ENCODE assay signal across 10 cellular contexts in the genomic region with DNA sequence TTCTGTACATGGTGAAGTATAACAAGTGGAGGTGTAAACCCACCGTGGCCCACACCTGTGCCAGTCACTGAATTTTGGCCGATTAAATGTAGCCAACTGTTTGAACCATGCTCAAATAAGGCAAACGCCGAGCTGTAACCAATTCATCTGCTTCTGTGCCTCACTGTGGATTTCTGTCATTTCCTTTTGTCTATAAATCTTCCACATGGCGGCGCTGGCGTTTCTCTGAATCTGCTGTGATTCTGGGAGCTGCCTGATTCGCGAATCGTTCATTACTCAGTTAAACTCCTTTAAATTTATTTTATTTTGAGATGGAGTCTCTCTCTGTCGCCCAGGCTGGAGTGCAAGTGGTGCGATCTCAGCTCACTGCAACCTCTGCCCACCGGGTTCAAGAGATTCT. TPM values are rescaled to one million over a fixed set of nuclear protein-coding genes. Genes with fewer than 3 reads are reported as not detected.
DNase-seq lines count a peak whose midpoint lies in the region; ATAC-seq, FAIRE-seq and TF ChIP-seq lines count a peak whose summit lies in the region.
"Had no signal": no experiment of that assay in that cellular context is flagged by ENCODE, and none has a peak within 500 bp of the region (broad histone marks: within the 10 kb centered on the region; RNA-seq: fewer than 3 reads in every experiment).

No MANE protein-coding gene starts in this region.

- H3K9ac ChIP-seq in MM.1S (ENCODE audit: low read length), result no peak overlapping the region
- H3K9ac ChIP-seq in adipocyte (ENCODE audit: low read length), result no peak overlapping the region

- intact Hi-C loops in lower lobe of right lung (cut with DNase I), result no loop called here

- no peaks in the 10 kb centered on the region for H3F3A ChIP-seq in MM.1S (ENCODE audit: insufficient read depth, low read length)

- H3K27ac ChIP-seq in MM.1S (ENCODE audit: low read length), result no peak overlapping the region
- no peak overlapping the region for H3K27ac ChIP-seq in osteoblast (ENCODE audit: low read depth, low read length)
- no peak overlapping the region for H3K27ac ChIP-seq in lower lobe of right lung
- H3K27ac ChIP-seq in upper lobe of left lung, result no peak overlapping the region

- no peak overlapping the region for H3K4me3 ChIP-seq in MM.1S (ENCODE audit: low read length)
- no peak overlapping the region for H3K4me3 ChIP-seq in adipocyte (ENCODE audit: low read length)
- H3K4me3 ChIP-seq in osteoblast (ENCODE audit: insufficient read depth, low read length), result no peak overlapping the region
- no peak overlapping the region for H3K4me3 ChIP-seq in lower lobe of right lung
- H3K4me3 ChIP-seq in upper lobe of left lung, result no peak overlapping the region

- FAIRE-seq in GM12892 (lab: Jason Lieb, UNC), result peak; percentile 14
- FAIRE-seq: keratinocyte had no signal

- WGBS in upper lobe of left lung, 2 donors, result 40 to 44% methylated on average over 13 of the region's 13 CpGs

- no peaks in the 10 kb centered on the region for H3K9me2 ChIP-seq in MM.1S (replicated peaks; ENCODE audit: insufficient read depth, low read length)

- ATAC-seq in HG02763 (IDR thresholded peaks at IDR 0.05; ENCODE audit: unreplicated experiment) (no peak), lower lobe of right lung (no peak), upper lobe of left lung (ENCODE audit: low FRiP score in 2 of 2) (no peak)

- no peaks in the 10 kb centered on the region for H3K79me2 ChIP-seq in MM.1S (ENCODE audit: low read length)
- no peaks in the 10 kb centered on the region for H3K79me2 ChIP-seq in osteoblast (ENCODE audit: insufficient read depth, low read length)

- H3K4me1 ChIP-seq in MM.1S (ENCODE audit: low read length), result no peaks in the 10 kb centered on the region
- no peaks in the 10 kb centered on the region for H3K4me1 ChIP-seq in adipocyte (ENCODE audit: control insufficient read depth, insufficient read depth, low read length)
- no peaks in the 10 kb centered on the region for H3K4me1 ChIP-seq in osteoblast (ENCODE audit: insufficient read depth, low read length)
- no peaks in the 10 kb centered on the region for H3K4me1 ChIP-seq in lower lobe of right lung
- no peaks in the 10 kb centered on the region for H3K4me1 ChIP-seq in upper lobe of left lung

- H3K27me3 ChIP-seq in MM.1S (replicated peaks; ENCODE audit: insufficient read depth, low read length) (no peaks in the 10 kb centered on the region), adipocyte (replicated peaks; ENCODE audit: control insufficient read depth, insufficient read depth, low read length) (peaks cover 33% of the 10 kb centered on the region), osteoblast (ENCODE audit: insufficient read depth, low read length) (peaks cover 4% of the 10 kb centered on the region), lower lobe of right lung (ENCODE audit: low read depth) (no peaks in the 10 kb centered on the region), upper lobe of left lung (no peaks in the 10 kb centered on the region)

- TF ChIP-seq CTCF in MM.1S (IDR thresholded peaks at IDR 0.05; ENCODE audit: low read length) (peak; percentile 6; the same call in 1 of the 2 replicates), osteoblast (IDR thresholded peaks at IDR 0.05; ENCODE audit: extremely low read depth, low read depth, low read length) (peak; percentile 48), lower lobe of right lung (IDR thresholded peaks at IDR 0.05) (no peak), upper lobe of left lung (IDR thresholded peaks at IDR 0.05) (no peak)

- H3K36me3 ChIP-seq in MM.1S (replicated peaks; ENCODE audit: insufficient read depth, low read length) (no peaks in the 10 kb centered on the region), adipocyte (ENCODE audit: control insufficient read depth, insufficient read depth, low read length, severe bottlenecking) (no peaks in the 10 kb centered on the region), osteoblast (ENCODE audit: insufficient read depth, low read length) (no peaks in the 10 kb centered on the region), lower lobe of right lung (no peaks in the 10 kb centered on the region), upper lobe of left lung (no peaks in the 10 kb centered on the region)

- DNase-seq in GM12892 (ENCODE audit: insufficient read length) (no peak), MM.1S (no peak), adipocyte (ENCODE audit: low read depth) (peak; percentile 33), osteoblast (ENCODE audit: insufficient read length, low spot score, missing footprints) (no peak), lower lobe of right lung (no peak), GM19238 (ENCODE audit: insufficient read length, low spot score) (no peak), upper lobe of left lung (no peak)
- DNase-seq: NCI-H345 had no signal

- no peak for TF ChIP-seq POLR2A in GM12892 (IDR thresholded peaks at IDR 0.05; ENCODE audit: low read depth, low read length)
- no peak for TF ChIP-seq POLR2A in upper lobe of left lung (IDR thresholded peaks at IDR 0.05)

- H3K9me3 ChIP-seq in MM.1S (replicated peaks; ENCODE audit: insufficient read depth, low read length) (no peaks in the 10 kb centered on the region), adipocyte (ENCODE audit: control insufficient read depth, low read length) (no peaks in the 10 kb centered on the region), osteoblast (ENCODE audit: low read depth, low read length) (no peaks in the 10 kb centered on the region), lower lobe of right lung (no peaks in the 10 kb centered on the region), upper lobe of left lung (no peaks in the 10 kb centered on the region)

- no peak overlapping the region for H3K4me2 ChIP-seq in MM.1S (ENCODE audit: low read depth, low read length)
- H3K4me2 ChIP-seq in osteoblast (ENCODE audit: insufficient read depth, low read length), result no peak overlapping the region

- H4K20me1 ChIP-seq in MM.1S (ENCODE audit: insufficient read depth, low read length) (no peaks in the 10 kb centered on the region), osteoblast (ENCODE audit: insufficient read depth, low read length) (no peaks in the 10 kb centered on the region)

- no peak overlapping the region for H2AFZ ChIP-seq in MM.1S (ENCODE audit: low read length)
- no peak overlapping the region for H2AFZ ChIP-seq in osteoblast (ENCODE audit: low read length)

- no peak for TF ChIP-seq EP300 in upper lobe of left lung (IDR thresholded peaks at IDR 0.05)

RNA-seq across cellular contexts. Expression of a gene that starts 19.2 kb away (rescaled TPM):
- polyA plus RNA-seq in GM12892 (2012; ENCODE audit: missing spikeins), result not detected
- total RNA-seq in osteoblast (not detected in 2 replicates), lower lobe of right lung (not detected), upper lobe of left lung (not detected)
- polyA plus RNA-seq: keratinocyte had no signal

Comparison
In these comparisons a context has a peak if more than half of its experiments do, and no peak if none do; other contexts are left out.
1. CTCF ChIP-seq: peak in MM.1S (single experiment) and osteoblast (single experiment); none in lower lobe of right lung (single experiment) and upper lobe of left lung (0 of 6).